Comparison of ENCODE assay signal across 30 cellular contexts in genomic region chr4:120893314-120893713, GRCh38.
"Had no signal": no experiment of that assay in that cellular context is flagged by ENCODE, and none has a peak within 500 bp of the region (broad histone marks: within the 10 kb centered on the region; RNA-seq: fewer than 3 reads in every experiment).

No MANE protein-coding gene starts in this region.

- H3K4me3 Mint-ChIP-seq: naive thymus-derived CD8-positive, alpha-beta T cell; natural killer cell treated with Interleukin-12 subunit alpha and Interleukin-12 subunit beta and Interleukin-15 and Interleukin-18, amount 100 ng/mL, for 72 hours; nephron progenitor cell; neural crest cell; stimulated activated effector memory CD8-positive, alpha-beta T cell treated with anti-CD3 and anti-CD28 coated beads, Interleukin-12 subunit alpha, Interleukin-12 subunit beta, amount 100 ng/mL, for 72 hours; stimulated activated naive B cell treated with anti-CD40 and anti-IgM and Interleukin-4, amounts not matched to agents 10 μg/mL and 1 μg/mL and 100 μg/mL, for 72 hours; stimulated activated naive CD8-positive, alpha-beta T cell treated with anti-CD3 and anti-CD28 coated beads, Interleukin-15, Interleukin-2, amounts not matched to agents 100 ng/mL and 50 ng/mL, for 24 hours had no signal

- H3K27ac ChIP-seq: neutrophil, pancreas, psoas muscle, skin epidermis, spleen, stomach, thoracic aorta, thyroid gland, tibial nerve, upper lobe of left lung, vagina had no signal

- H3K36me3 Mint-ChIP-seq: natural killer cell treated with Interleukin-12 subunit alpha and Interleukin-12 subunit beta and Interleukin-15 and Interleukin-18, amount 100 ng/mL, for 72 hours; stimulated activated effector memory CD8-positive, alpha-beta T cell treated with anti-CD3 and anti-CD28 coated beads, Interleukin-12 subunit alpha, Interleukin-12 subunit beta, amount 100 ng/mL, for 72 hours; stimulated activated naive B cell treated with anti-CD40 and anti-IgM and Interleukin-4, amounts not matched to agents 10 μg/mL and 1 μg/mL and 100 μg/mL, for 72 hours had no signal

- H3K27me3 Mint-ChIP-seq: progenitor cell of endocrine pancreas; stimulated activated naive B cell treated with anti-CD40 and anti-IgM and Interleukin-4, amounts not matched to agents 10 μg/mL and 1 μg/mL and 100 μg/mL, for 72 hours had no signal

- H3K27me3 ChIP-seq: neutrophil, pancreas, spleen, stomach, thyroid gland, tibial nerve, upper lobe of left lung, vagina had no signal

- H3K9me3 ChIP-seq: neutrophil, pancreas, thoracic aorta, thyroid gland, upper lobe of left lung, vagina had no signal

- H3K36me3 ChIP-seq: neutrophil, pancreas, spleen, stomach, thoracic aorta, thyroid gland, upper lobe of left lung, vagina had no signal

- H3K27ac Mint-ChIP-seq: naive thymus-derived CD8-positive, alpha-beta T cell; natural killer cell treated with Interleukin-12 subunit alpha and Interleukin-12 subunit beta and Interleukin-15 and Interleukin-18, amount 100 ng/mL, for 72 hours; nephron progenitor cell; progenitor cell of endocrine pancreas; stimulated activated effector memory CD8-positive, alpha-beta T cell treated with anti-CD3 and anti-CD28 coated beads, Interleukin-12 subunit alpha, Interleukin-12 subunit beta, amount 100 ng/mL, for 72 hours; stimulated activated naive B cell treated with anti-CD40 and anti-IgM and Interleukin-4, amounts not matched to agents 10 μg/mL and 1 μg/mL and 100 μg/mL, for 72 hours; stimulated activated naive CD8-positive, alpha-beta T cell treated with anti-CD3 and anti-CD28 coated beads, Interleukin-15, Interleukin-2, amounts not matched to agents 100 ng/mL and 50 ng/mL, for 24 hours had no signal

- H3K4me3 ChIP-seq: pancreas, psoas muscle, skin epidermis, smooth muscle cell, spleen, stomach, thoracic aorta, thyroid gland, tibial nerve, upper lobe of left lung, vagina had no signal

- H3K4me1 ChIP-seq: pancreas, psoas muscle, spleen, stomach, thyroid gland, tibial nerve, upper lobe of left lung, vagina had no signal

- H3K4me2 ChIP-seq: smooth muscle cell had no signal

- FAIRE-seq: urothelium cell line had no signal

- DNase-seq: naive thymus-derived CD8-positive, alpha-beta T cell; nephron progenitor cell; nucleus accumbens; pancreas; psoas muscle; right cardiac atrium; spleen; stimulated activated CD4-positive, alpha-beta T cell treated with anti-CD3 and anti-CD28 coated beads, Interleukin-15, amount 100 ng/mL, for 24 hours; stimulated activated CD4-positive, alpha-beta T cell treated with anti-CD3 and anti-CD28 coated beads, Interleukin-2, amount 100 ng/mL, for 24 hours; stimulated activated CD4-positive, alpha-beta T cell treated with anti-CD3 and anti-CD28 coated beads, Interleukin-2, amount 100 ng/mL, for 48 hours; stimulated activated CD4-positive, alpha-beta T cell treated with anti-CD3 and anti-CD28 coated beads, Interleukin-4, amount 100 ng/mL, for 24 hours; stimulated activated naive B cell treated with anti-CD40 and anti-IgM and Interleukin-4, amounts not matched to agents 10 μg/mL and 1 μg/mL and 100 μg/mL, for 72 hours; stimulated activated naive CD4-positive, alpha-beta T cell treated with Interleukin-2 at 50 U/mL for 16 hours; stomach; thyroid gland; trophoblast cell; upper lobe of left lung had no signal

- ATAC-seq: naive thymus-derived CD8-positive, alpha-beta T cell; natural killer cell treated with Interleukin-12 subunit alpha and Interleukin-12 subunit beta and Interleukin-15 and Interleukin-18, amount 100 ng/mL, for 72 hours; pancreas; psoas muscle; sciatic nerve; stimulated activated effector memory CD8-positive, alpha-beta T cell treated with anti-CD3 and anti-CD28 coated beads, Interleukin-12 subunit alpha, Interleukin-12 subunit beta, amount 100 ng/mL, for 72 hours; stimulated activated naive B cell treated with anti-CD40 and anti-IgM and Interleukin-4, amounts not matched to agents 10 μg/mL and 1 μg/mL and 100 μg/mL, for 72 hours had no signal

- H3K4me1 Mint-ChIP-seq: naive thymus-derived CD8-positive, alpha-beta T cell; nephron progenitor cell; neural crest cell; stimulated activated effector memory CD8-positive, alpha-beta T cell treated with anti-CD3 and anti-CD28 coated beads, Interleukin-12 subunit alpha, Interleukin-12 subunit beta, amount 100 ng/mL, for 72 hours; stimulated activated naive B cell treated with anti-CD40 and anti-IgM and Interleukin-4, amounts not matched to agents 10 μg/mL and 1 μg/mL and 100 μg/mL, for 72 hours had no signal
